ENCODE assay signal across 1 cellular context in genomic region chr2:32485399-32485798, GRCh38.
TF ChIP-seq lines count a peak whose summit lies in the region.

No MANE protein-coding gene starts in this region.

TF ChIP-seq in A549, 52 proteins besides CTCF, POLR2A, EP300 and RAD21 (continued from another document):
- TF ChIP-seq PHF8 (IDR thresholded peaks at IDR 0.05; ENCODE audit: borderline replicate concordance, low read depth) (no peak), RNF2 (IDR thresholded peaks at IDR 0.05; ENCODE audit: borderline replicate concordance, low read depth) (no peak)
